In genomic region chr6:22877946-22878705, GRCh38 we compare ENCODE assay signal across 12 cellular contexts.
DNase-seq lines count a peak whose midpoint lies in the region; ATAC-seq and TF ChIP-seq lines count a peak whose summit lies in the region.
"Had no signal": no experiment of that assay in that cellular context is flagged by ENCODE, and none has a peak within 500 bp of the region (broad histone marks: within the 10 kb centered on the region; RNA-seq: fewer than 3 reads in every experiment).

No MANE protein-coding gene starts in this region.

- H3K36me3 Mint-ChIP-seq in CD14-positive monocyte = no peaks in the 10 kb centered on the region

- TF ChIP-seq POLR2A in sigmoid colon (IDR thresholded peaks at IDR 0.05) (no peak), gastrocnemius medialis (IDR thresholded peaks at IDR 0.05) (no peak)

- H4K20me1 ChIP-seq in GM23248 (ENCODE audit: insufficient read depth) = no peaks in the 10 kb centered on the region

- peak overlapping the region; percentile 11; the same call in 1 of the 2 replicates for H3K4me3 ChIP-seq in GM23248
- no peak overlapping the region for H3K4me3 ChIP-seq in sigmoid colon
- H3K4me3 ChIP-seq in gastrocnemius medialis = no peak overlapping the region
- H3K4me3 ChIP-seq: cardiac muscle cell had no signal

- no peak overlapping the region for H2AFZ ChIP-seq in GM23248

- peaks cover 56% of the 10 kb centered on the region for H3K4me1 ChIP-seq in GM23248 (ENCODE audit: insufficient read depth)
- peaks cover 0 to 46% (median 39%) of the 10 kb centered on the region in 4 donors for H3K4me1 ChIP-seq in sigmoid colon
- H3K4me1 ChIP-seq in gastrocnemius medialis = peaks cover 6 to 10% of the 10 kb centered on the region in 2 donors

- peak; percentile 58 for DNase-seq in GM23248
- peak; percentile 96 for DNase-seq in astrocyte of the hippocampus (ENCODE audit: low read depth, low spot score)
- peak; percentile 75 for DNase-seq in iPS DF 4.7 (ENCODE audit: extremely low read depth, low spot score)
- no peak for DNase-seq in sigmoid colon
- no peak for DNase-seq in CD14-positive monocyte (ENCODE audit: low spot score)
- DNase-seq in gastrocnemius medialis = no peak
- DNase-seq: activated T-cell treated with anti-CD3 and anti-CD28 coated beads for 4 hours, NCI-H446 treated with DMSO at 0.1 percent for 48 hours, RPMI8226 had no signal

- no peaks in the 10 kb centered on the region for H3K27me3 ChIP-seq in GM23248 (replicated peaks; ENCODE audit: insufficient read depth)
- H3K27me3 ChIP-seq in sigmoid colon = no peaks in the 10 kb centered on the region
- no peaks in the 10 kb centered on the region for H3K27me3 ChIP-seq in gastrocnemius medialis
- H3K27me3 ChIP-seq: cardiac muscle cell had no signal

- no peak overlapping the region for H3K9ac ChIP-seq in GM23248

- H3K9me3 Mint-ChIP-seq in CD14-positive monocyte = peaks cover 0 to 11% (median 10%) of the 10 kb centered on the region in 7 donors

- no peak overlapping the region for H3K27ac Mint-ChIP-seq in CD14-positive monocyte

- H3K27me3 Mint-ChIP-seq in CD14-positive monocyte (ENCODE audit: low read depth in 3 of 3) = no peaks in the 10 kb centered on the region

- in situ Hi-C loops in GM23248 (cut with MboI) = no loop called here
- in situ Hi-C loops in gastrocnemius medialis (cut with MboI; ENCODE audit: low sequenced_read_pairs in 4 of 4) = no loop called here

- TF ChIP-seq CTCF in sigmoid colon (IDR thresholded peaks at IDR 0.05) (no peak), CD14-positive monocyte (IDR thresholded peaks at IDR 0.05) (no peak), gastrocnemius medialis (IDR thresholded peaks at IDR 0.05 in 4 of 5, conservative IDR thresholded peaks at IDR 0.05 in 1 of 5) (no peak)

- H3K9me2 ChIP-seq in GM23248 (ENCODE audit: insufficient read depth) = no peaks in the 10 kb centered on the region

- no peaks in the 10 kb centered on the region for H3K79me2 ChIP-seq in GM23248 (ENCODE audit: insufficient read depth)

- no peaks in the 10 kb centered on the region for H3K4me1 Mint-ChIP-seq in CD14-positive monocyte

- H3K36me3 ChIP-seq in GM23248 (ENCODE audit: low read depth) (no peaks in the 10 kb centered on the region), sigmoid colon (no peaks in the 10 kb centered on the region), gastrocnemius medialis (no peaks in the 10 kb centered on the region)
- H3K36me3 ChIP-seq: cardiac muscle cell had no signal

- 38 to 46% methylated on average over 5 of the region's 5 CpGs for WGBS in GM23248 (ENCODE audit: low coverage in 1 of 2, low lambda C conversion rate in 2 of 2, missing lambda C conversion rate in 2 of 2), 2 experiments
- 61 to 68% methylated on average over 5 of the region's 5 CpGs for WGBS in sigmoid colon, 2 donors

- peak overlapping the region; percentile 9 for H3K4me2 ChIP-seq in GM23248 (ENCODE audit: unreplicated experiment)

- ATAC-seq in gastrocnemius medialis = no peak
- no peak for ATAC-seq in GM21423 (IDR thresholded peaks at IDR 0.05; ENCODE audit: unreplicated experiment)
- ATAC-seq in HG03135 (IDR thresholded peaks at IDR 0.05; ENCODE audit: unreplicated experiment) = no peak

- H3K27ac ChIP-seq in GM23248 (peak overlapping the region; percentile 64), sigmoid colon (peak overlapping the region in 3 of 4 donors; percentile 4 to 56 (median 38)), gastrocnemius medialis (no peak overlapping the region)
- H3K27ac ChIP-seq: cardiac muscle cell had no signal

- H3K9me3 ChIP-seq in GM23248 (ENCODE audit: low read depth) = no peaks in the 10 kb centered on the region
- H3K9me3 ChIP-seq in sigmoid colon = no peaks in the 10 kb centered on the region
- H3K9me3 ChIP-seq in gastrocnemius medialis = no peaks in the 10 kb centered on the region

- no peak for TF ChIP-seq EP300 in sigmoid colon (IDR thresholded peaks at IDR 0.05)

- intact Hi-C loops in sigmoid colon (cut with DNase I) = no loop called here
- intact Hi-C loops in CD14-positive monocyte (cut with micrococcal nuclease) = no loop called here
- intact Hi-C loops in gastrocnemius medialis (cut with DNase I; ENCODE audit: low total_unique reads) = no loop called here

- no peak overlapping the region for H3K4me3 Mint-ChIP-seq in CD14-positive monocyte

- H3F3A ChIP-seq in GM23248 (ENCODE audit: insufficient read depth) = peaks cover 37% of the 10 kb centered on the region

Comparison
In these comparisons a context has a peak if more than half of its experiments do, and no peak if none do; other contexts are left out.
1. DNase-seq: peak in GM23248 (single experiment), astrocyte of the hippocampus (single experiment) and iPS DF 4.7 (single experiment); none in sigmoid colon (single experiment), CD14-positive monocyte (single experiment) and gastrocnemius medialis (0 of 2).
2. H3K27ac ChIP-seq: peak in GM23248 (single experiment) and sigmoid colon (3 of 4); none in gastrocnemius medialis (0 of 4).